In genomic region chr6:118796548-118796947, GRCh38 we compare ENCODE assay signal across 1 cellular context.
TF ChIP-seq lines count a peak whose summit lies in the region.

No MANE protein-coding gene starts in this region.

TF ChIP-seq in HepG2, 621 proteins besides CTCF, POLR2A, EP300 and RAD21 (continued from another document):
- TF ChIP-seq MTERF4 (CRISPR knock-in tag; IDR thresholded peaks at IDR 0.05) (0 out of 2 replicates have a peak, but pooled peaks have one; percentile 41), FOSL2 (CRISPR knock-in tag; IDR thresholded peaks at IDR 0.05) (peak; percentile 44; the same call in 1 of the 2 replicates), MIER3 (CRISPR knock-in tag; IDR thresholded peaks at IDR 0.05; ENCODE audit: borderline replicate concordance) (peak; percentile 43; the same call in 1 of the 2 replicates)
